28 cellular contexts compared by ENCODE assay signal in the genomic region with DNA sequence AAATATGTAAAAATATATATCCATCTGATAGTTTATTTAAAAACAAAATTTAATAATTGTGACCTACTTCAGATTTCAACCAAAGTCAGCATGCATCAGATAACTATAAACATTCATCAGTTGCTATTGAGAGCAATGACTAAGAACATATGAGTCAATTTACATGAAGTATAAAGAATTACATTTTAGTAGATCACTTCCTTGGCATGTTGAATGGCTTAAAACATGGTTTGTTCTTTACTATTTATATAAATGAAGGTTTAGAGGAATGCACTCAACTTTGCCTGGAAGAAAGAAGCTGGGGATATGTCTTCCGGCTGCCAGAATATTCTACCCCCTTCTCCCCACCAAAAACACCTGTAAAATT. TPM values are rescaled to one million over a fixed set of nuclear protein-coding genes. Genes with fewer than 3 reads are reported as not detected.
DNase-seq lines count a peak whose midpoint lies in the region; ATAC-seq, FAIRE-seq and TF ChIP-seq lines count a peak whose summit lies in the region.
"Had no signal": no experiment of that assay in that cellular context is flagged by ENCODE, and none has a peak within 500 bp of the region (broad histone marks: within the 10 kb centered on the region; RNA-seq: fewer than 3 reads in every experiment).

No MANE protein-coding gene starts in this region.

- POLR2A ChIA-PET in SK-N-SH (lab: Yijun Ruan, JAX) = interaction anchor here (0.5 kb wide), 1 partner anchor 819 kb away, joined by 3 read pairs; no protein-coding TSS in a partner anchor

- H3K4me3 ChIP-seq in SK-N-SH (ENCODE audit: low read depth in 2 of 2, low read length in 1 of 2) = no peak overlapping the region
- H3K4me3 ChIP-seq in RWPE2 (ENCODE audit: severe bottlenecking) = no peak overlapping the region
- H3K4me3 ChIP-seq in fibroblast of the aortic adventitia (ENCODE audit: low read depth, low read length) = no peak overlapping the region
- H3K4me3 ChIP-seq in small intestine (ENCODE audit: low read depth in 1 of 2, low read length in 2 of 2) = no peak overlapping the region
- H3K4me3 ChIP-seq: body of pancreas, esophagus muscularis mucosa, GM12878, smooth muscle cell had no signal

- no peak overlapping the region for H3K4me2 ChIP-seq in SK-N-SH
- H3K4me2 ChIP-seq: smooth muscle cell had no signal

- H3K9me3 ChIP-seq in SK-N-SH (no peaks in the 10 kb centered on the region), RWPE2 (ENCODE audit: severe bottlenecking) (no peaks in the 10 kb centered on the region), small intestine (ENCODE audit: control insufficient read depth, low read depth) (no peaks in the 10 kb centered on the region)
- H3K9me3 ChIP-seq: body of pancreas, esophagus muscularis mucosa had no signal

- DNase-seq in SK-N-SH (no peak), RWPE2 (ENCODE audit: low spot score) (no peak), fibroblast of the aortic adventitia (ENCODE audit: low read depth) (peak; percentile 14), small intestine (no peak), mesothelial cell of epicardium (ENCODE audit: low spot score in 2 of 2, unreplicated experiment in 2 of 2) (no peak), type B pancreatic cell (ENCODE audit: extremely low spot score, unreplicated experiment) (no peak)
- DNase-seq: 8988T; activated CD4-positive, alpha-beta memory T cell treated with anti-CD3 and anti-CD28 coated beads for 36 hours; activated naive CD8-positive, alpha-beta T cell treated with anti-CD3 and anti-CD28 coated beads, Interleukin-2, amount 10 ng/mL, durations not matched to agents 7 days and 5 days; DMS79; effector memory CD4-positive, alpha-beta T cell; glutamatergic neuron; KG1; left cardiac atrium; NCI-H446 treated with DMSO at 0.1 percent for 48 hours; OCI-M1; SHP77 treated with DMSO at 0.1 percent for 48 hours had no signal

- H3K79me2 ChIP-seq in SK-N-SH (ENCODE audit: insufficient read depth) = no peaks in the 10 kb centered on the region

- CTCF ChIA-PET in SK-N-SH (lab: Yijun Ruan, JAX) = interaction anchor here (0.6 to 1.4 kb wide), 2 partner anchors 28 to 30 kb away, joined by 3 to 5 read pairs; no protein-coding TSS in a partner anchor

- no peaks in the 10 kb centered on the region for H3K36me3 Mint-ChIP-seq in mesothelial cell of epicardium
- no peaks in the 10 kb centered on the region for H3K36me3 Mint-ChIP-seq in type B pancreatic cell
- H3K36me3 Mint-ChIP-seq: activated CD4-positive, alpha-beta memory T cell treated with anti-CD3 and anti-CD28 coated beads for 36 hours; activated naive CD8-positive, alpha-beta T cell treated with anti-CD3 and anti-CD28 coated beads, Interleukin-2, amount 10 ng/mL, durations not matched to agents 7 days and 5 days; memory B cell had no signal

- no peaks in the 10 kb centered on the region for H3K27me3 ChIP-seq in SK-N-SH (ENCODE audit: insufficient read depth)
- H3K27me3 ChIP-seq in RWPE2 (ENCODE audit: insufficient read depth, poor library complexity, severe bottlenecking) = no peaks in the 10 kb centered on the region
- no peaks in the 10 kb centered on the region for H3K27me3 ChIP-seq in small intestine (ENCODE audit: control insufficient read depth in 2 of 2, insufficient read depth in 2 of 2, low read length in 2 of 2)
- H3K27me3 ChIP-seq: body of pancreas, esophagus muscularis mucosa had no signal

- H2AFZ ChIP-seq in SK-N-SH (ENCODE audit: low read depth) = no peak overlapping the region

- H3K27ac ChIP-seq in SK-N-SH (ENCODE audit: low read depth in 2 of 2, low read length in 1 of 2) = no peak overlapping the region
- H3K27ac ChIP-seq in RWPE2 (ENCODE audit: poor library complexity, severe bottlenecking) = no peak overlapping the region
- no peak overlapping the region for H3K27ac ChIP-seq in small intestine (ENCODE audit: low read depth in 1 of 2, low read length in 1 of 2)
- H3K27ac ChIP-seq: esophagus muscularis mucosa had no signal

- ATAC-seq in SK-N-SH treated with all-trans-retinoic acid at 6 μM for 48 hours = no peak
- ATAC-seq in RWPE2 (ENCODE audit: low read depth) = peak; percentile 64; the same call in 2 of the 3 replicates
- ATAC-seq in HG03097 (IDR thresholded peaks at IDR 0.05; ENCODE audit: low FRiP score, unreplicated experiment) = no peak
- ATAC-seq: GM12878, left cardiac atrium had no signal

- no peaks in the 10 kb centered on the region for H3K4me1 Mint-ChIP-seq in mesothelial cell of epicardium
- peaks cover 6% of the 10 kb centered on the region for H3K4me1 Mint-ChIP-seq in type B pancreatic cell (ENCODE audit: unreplicated experiment)
- H3K4me1 Mint-ChIP-seq: activated naive CD8-positive, alpha-beta T cell treated with anti-CD3 and anti-CD28 coated beads, Interleukin-2, amount 10 ng/mL, durations not matched to agents 7 days and 5 days; memory B cell had no signal

- H3K36me3 ChIP-seq in SK-N-SH (replicated peaks in 1 of 2; ENCODE audit: control insufficient read depth in 1 of 2, insufficient read depth in 2 of 2, low read length in 1 of 2) (no peaks in the 10 kb centered on the region), RWPE2 (ENCODE audit: low read depth) (no peaks in the 10 kb centered on the region), small intestine (ENCODE audit: control insufficient read depth in 2 of 2, insufficient read depth in 2 of 2, low read length in 2 of 2) (no peaks in the 10 kb centered on the region)
- H3K36me3 ChIP-seq: esophagus muscularis mucosa had no signal

- H3K9ac ChIP-seq in SK-N-SH = no peak overlapping the region

- TF ChIP-seq RAD21 in SK-N-SH (IDR thresholded peaks at IDR 0.05; ENCODE audit: low read length) = no peak

- no peaks in the 10 kb centered on the region for H3K9me3 Mint-ChIP-seq in mesothelial cell of epicardium
- no peaks in the 10 kb centered on the region for H3K9me3 Mint-ChIP-seq in type B pancreatic cell
- H3K9me3 Mint-ChIP-seq: activated CD4-positive, alpha-beta memory T cell treated with anti-CD3 and anti-CD28 coated beads for 36 hours; activated naive CD8-positive, alpha-beta T cell treated with anti-CD3 and anti-CD28 coated beads, Interleukin-2, amount 10 ng/mL, durations not matched to agents 7 days and 5 days; memory B cell had no signal

- H3K27ac Mint-ChIP-seq in mesothelial cell of epicardium = no peak overlapping the region
- H3K27ac Mint-ChIP-seq in type B pancreatic cell = no peak overlapping the region
- H3K27ac Mint-ChIP-seq: activated CD4-positive, alpha-beta memory T cell treated with anti-CD3 and anti-CD28 coated beads for 36 hours; activated naive CD8-positive, alpha-beta T cell treated with anti-CD3 and anti-CD28 coated beads, Interleukin-2, amount 10 ng/mL, durations not matched to agents 7 days and 5 days; memory B cell had no signal

- no peaks in the 10 kb centered on the region for H3K9me2 ChIP-seq in SK-N-SH

- FAIRE-seq in small intestine (lab: Jason Lieb, UNC) = peak; percentile 23
- FAIRE-seq: GM12878, HTR-8/SVneo had no signal

- WGBS in SK-N-SH (ENCODE audit: low lambda C conversion rate) = 83% methylated on average over 1 of the region's 1 CpG
- 90 to 100% (median 95%) methylated on average over 1 of the region's 1 CpG for WGBS in small intestine, 3 donors

- H3F3A ChIP-seq in SK-N-SH (replicated peaks; ENCODE audit: insufficient read depth) = peaks cover 7% of the 10 kb centered on the region

- H3K4me3 Mint-ChIP-seq in mesothelial cell of epicardium (no peak overlapping the region), type B pancreatic cell (no peak overlapping the region)
- H3K4me3 Mint-ChIP-seq: activated CD4-positive, alpha-beta memory T cell treated with anti-CD3 and anti-CD28 coated beads for 36 hours; activated naive CD8-positive, alpha-beta T cell treated with anti-CD3 and anti-CD28 coated beads, Interleukin-2, amount 10 ng/mL, durations not matched to agents 7 days and 5 days; memory B cell had no signal

- no peaks in the 10 kb centered on the region for H3K27me3 Mint-ChIP-seq in mesothelial cell of epicardium (ENCODE audit: low read depth)
- H3K27me3 Mint-ChIP-seq in type B pancreatic cell = no peaks in the 10 kb centered on the region
- H3K27me3 Mint-ChIP-seq: activated CD4-positive, alpha-beta memory T cell treated with anti-CD3 and anti-CD28 coated beads for 36 hours had no signal

- no peak for TF ChIP-seq CTCF in SK-N-SH (IDR thresholded peaks at IDR 0.05)
- no peak for TF ChIP-seq CTCF in RWPE2 (IDR thresholded peaks at IDR 0.05; ENCODE audit: poor library complexity, severe bottlenecking)
- TF ChIP-seq CTCF in fibroblast of the aortic adventitia (IDR thresholded peaks at IDR 0.05; ENCODE audit: insufficient read depth, low read length) = no peak
- TF ChIP-seq CTCF in mesothelial cell of epicardium (IDR thresholded peaks at IDR 0.05; ENCODE audit: unreplicated experiment) = no peak
- no peak for TF ChIP-seq CTCF in type B pancreatic cell (conservative IDR thresholded peaks at IDR 0.05)

- no peak for TF ChIP-seq EP300 in SK-N-SH (IDR thresholded peaks at IDR 0.05; ENCODE audit: borderline replicate concordance in 1 of 2, low read depth in 1 of 2, low read length in 1 of 2)

- H4K20me1 ChIP-seq in SK-N-SH (ENCODE audit: insufficient read depth) = no peaks in the 10 kb centered on the region

- H3K4me1 ChIP-seq in SK-N-SH (ENCODE audit: control insufficient read depth in 1 of 2, insufficient read depth in 2 of 2, low read depth in 1 of 2, low read length in 1 of 2) (no peaks in the 10 kb centered on the region), RWPE2 (ENCODE audit: insufficient read depth, poor library complexity, severe bottlenecking) (peaks cover 4% of the 10 kb centered on the region), small intestine (ENCODE audit: control insufficient read depth in 2 of 2, insufficient read depth in 1 of 2, low read depth in 1 of 2, low read length in 1 of 2) (no peaks in the 10 kb centered on the region)
- H3K4me1 ChIP-seq: esophagus muscularis mucosa had no signal

TF ChIP-seq in SK-N-SH, 30 proteins besides CTCF, POLR2A, EP300 and RAD21 (continues in another document):
- no peak for TF ChIP-seq NFIC (IDR thresholded peaks at IDR 0.05; ENCODE audit: borderline replicate concordance)
- TF ChIP-seq GABPA (IDR thresholded peaks at IDR 0.05; ENCODE audit: low read depth) = no peak

TF ChIP-seq in SK-N-SH treated with all-trans-retinoic acid at 6 μM for 48 hours, 23 proteins besides CTCF, POLR2A, EP300 and RAD21 (continues in another document):
- TF ChIP-seq ZFP3 (CRISPR knock-in tag; IDR thresholded peaks at IDR 0.05) = no peak

RNA-seq across cellular contexts. Expression of a gene that starts 6.4 kb away (rescaled TPM):
- polyA plus RNA-seq in SK-N-SH (2012; rRNA removed) (not detected in 2 replicates), small intestine (under 1 TPM in 1 of 3 donors, not detected in 2; 0.04 TPM)
- polyA plus RNA-seq in SK-N-SH (2012; cell fraction: cytosol; rRNA removed) = not detected in 2 replicates
- not detected in 2 replicates for polyA plus RNA-seq in SK-N-SH (2012; cell fraction: nucleus; rRNA removed)
- total RNA-seq in fibroblast of the aortic adventitia (ENCODE audit: low replicate concordance) (not detected in 2 replicates), mesothelial cell of epicardium (not detected in 3 replicates), type B pancreatic cell (ENCODE audit: low replicate concordance) (not detected in 2 replicates)
- total RNA-seq: activated CD4-positive, alpha-beta memory T cell treated with anti-CD3 and anti-CD28 coated beads for 36 hours; activated naive CD8-positive, alpha-beta T cell treated with anti-CD3 and anti-CD28 coated beads, Interleukin-2, amount 10 ng/mL, durations not matched to agents 7 days and 5 days; body of pancreas; esophagus muscularis mucosa; GM12878; left cardiac atrium; myocyte; smooth muscle cell; urinary bladder had no signal
- polyA plus RNA-seq: BJ, smooth muscle cell, urinary bladder had no signal

RNA-seq across cellular contexts. Expression of a gene that starts 50.1 kb away (rescaled TPM):
- polyA plus RNA-seq in SK-N-SH (2012; rRNA removed) (43.7 and 45.1 TPM in 2 replicates), small intestine (10 to 100 TPM; 64.3 to 94.8 (median 75.9) TPM)
- polyA plus RNA-seq in SK-N-SH (2012; cell fraction: cytosol; rRNA removed) = 57.3 and 61.1 TPM in 2 replicates
- 32.2 and 45.5 TPM in 2 replicates for polyA plus RNA-seq in SK-N-SH (2012; cell fraction: nucleus; rRNA removed)
- total RNA-seq in fibroblast of the aortic adventitia (ENCODE audit: low replicate concordance) (73.3 and 110 TPM in 2 replicates), mesothelial cell of epicardium (51.8 to 56.6 TPM (median 51.8 TPM) in 3 replicates), type B pancreatic cell (ENCODE audit: low replicate concordance) (46.2 and 62.9 TPM in 2 replicates)
